Comparison of ENCODE assay signal across 8 cellular contexts in genomic region chr16:84117482-84117843, GRCh38. TPM values are rescaled to one million over a fixed set of nuclear protein-coding genes. Genes with fewer than 3 reads are reported as not detected.
DNase-seq lines count a peak whose midpoint lies in the region; ATAC-seq, FAIRE-seq and TF ChIP-seq lines count a peak whose summit lies in the region.

No MANE protein-coding gene starts in this region.

- intact Hi-C loops in ascending aorta (cut with DNase I) = loop anchor here (2.0 to 10.0 kb wide), 3 partner anchors 69 to 387 kb away; partner anchors contain the start of genes MEAK7, OSGIN1 and TAF1C

- H3K27ac ChIP-seq in BLaER1 (peak overlapping the region; percentile 95), OCI-LY1 (ENCODE audit: low read depth, low read length, poor library complexity, severe bottlenecking) (peak overlapping the region; percentile 86), ascending aorta (peak overlapping the region; percentile 86 to 93), iPS-18a (ENCODE audit: low read length) (no peak overlapping the region), small intestine (ENCODE audit: low read depth in 1 of 2, low read length in 1 of 2) (peak overlapping the region in 1 of 2 donors; percentile 94)

- H3K4me2 ChIP-seq in BLaER1 (peak overlapping the region; percentile 87), OCI-LY1 (ENCODE audit: low read length) (peak overlapping the region; percentile 68)

- WGBS in small intestine, 3 donors = 6 to 9% (median 7%) methylated on average over 13 of the region's 13 CpGs

- ATAC-seq in GM21717 (IDR thresholded peaks at IDR 0.05; ENCODE audit: unreplicated experiment) = peak; percentile 16
- ATAC-seq in HG03521 (IDR thresholded peaks at IDR 0.05; ENCODE audit: unreplicated experiment) = no peak

- no peak for TF ChIP-seq CTCF in OCI-LY1 (IDR thresholded peaks at IDR 0.05; ENCODE audit: low read length)
- no peak for TF ChIP-seq CTCF in ascending aorta (IDR thresholded peaks at IDR 0.05)

- H3K9ac ChIP-seq in BLaER1 = peak overlapping the region; percentile 96
- peak overlapping the region; percentile 84 for H3K9ac ChIP-seq in OCI-LY1 (ENCODE audit: low read length)
- H3K9ac ChIP-seq in iPS-18a (ENCODE audit: low read length) = peak overlapping the region; percentile 95

- peaks cover 38% of the 10 kb centered on the region for H4K20me1 ChIP-seq in BLaER1
- no peaks in the 10 kb centered on the region for H4K20me1 ChIP-seq in OCI-LY1 (ENCODE audit: insufficient read depth, low read length)

- H3K27me3 ChIP-seq in BLaER1 (no peaks in the 10 kb centered on the region), OCI-LY1 (ENCODE audit: insufficient read depth, low read length) (no peaks in the 10 kb centered on the region), ascending aorta (no peaks in the 10 kb centered on the region), iPS-18a (ENCODE audit: control insufficient read depth, insufficient read depth, low read length) (no peaks in the 10 kb centered on the region), small intestine (ENCODE audit: control insufficient read depth in 2 of 2, insufficient read depth in 2 of 2, low read length in 2 of 2) (no peaks in the 10 kb centered on the region)

- H3K4me3 ChIP-seq in BLaER1 (peak overlapping the region; percentile 91), OCI-LY1 (ENCODE audit: low read depth, low read length, poor library complexity, severe bottlenecking) (peak overlapping the region; percentile 72), ascending aorta (peak overlapping the region; percentile 84 to 90), iPS-18a (ENCODE audit: low read length) (peak overlapping the region; percentile 97), small intestine (ENCODE audit: low read depth in 1 of 2, low read length in 2 of 2) (peak overlapping the region; percentile 86 to 99)

- H3F3A ChIP-seq in OCI-LY1 (ENCODE audit: insufficient read depth, low read length) = no peaks in the 10 kb centered on the region

- no peak for FAIRE-seq in small intestine (lab: Jason Lieb, UNC)

- H3K79me2 ChIP-seq in OCI-LY1 (ENCODE audit: insufficient read depth, low read length) = peaks cover 34% of the 10 kb centered on the region

- no peak overlapping the region for H2AFZ ChIP-seq in OCI-LY1 (ENCODE audit: low read length)

- H3K4me1 ChIP-seq in BLaER1 (peaks cover 27% of the 10 kb centered on the region), OCI-LY1 (ENCODE audit: insufficient read depth, low read length, severe bottlenecking) (peaks cover 24% of the 10 kb centered on the region), ascending aorta (peaks cover 0 to 13% of the 10 kb centered on the region in 2 donors), iPS-18a (ENCODE audit: control insufficient read depth, low read depth, low read length) (peaks cover 4% of the 10 kb centered on the region), small intestine (ENCODE audit: control insufficient read depth in 2 of 2, insufficient read depth in 1 of 2, low read depth in 1 of 2, low read length in 1 of 2) (peaks cover 4 to 9% of the 10 kb centered on the region in 2 donors)

- no peaks in the 10 kb centered on the region for H3K9me3 ChIP-seq in BLaER1
- H3K9me3 ChIP-seq in OCI-LY1 (ENCODE audit: low read length) = no peaks in the 10 kb centered on the region
- H3K9me3 ChIP-seq in ascending aorta = no peaks in the 10 kb centered on the region
- H3K9me3 ChIP-seq in iPS-18a (ENCODE audit: control insufficient read depth, low read depth, low read length) = no peaks in the 10 kb centered on the region
- H3K9me3 ChIP-seq in small intestine (ENCODE audit: control insufficient read depth, low read depth) = no peaks in the 10 kb centered on the region

- DNase-seq in ascending aorta (ENCODE audit: low spot score in 2 of 2) (no peak), small intestine (peak; percentile 45), NCI-H1694 treated with DMSO at 0.1 percent for 48 hours (lab: John Stamatoyannopoulos, UW) (no peak)

- H3K9me2 ChIP-seq in OCI-LY1 (ENCODE audit: low read depth, low read length) = no peaks in the 10 kb centered on the region

- H3K36me3 ChIP-seq in BLaER1 = peaks cover 18% of the 10 kb centered on the region
- peaks cover 4% of the 10 kb centered on the region; the same call in 1 of the 2 replicates for H3K36me3 ChIP-seq in OCI-LY1 (ENCODE audit: insufficient read depth, low read length)
- no peaks in the 10 kb centered on the region for H3K36me3 ChIP-seq in ascending aorta
- H3K36me3 ChIP-seq in iPS-18a (ENCODE audit: control insufficient read depth, low read depth, low read length) = no peaks in the 10 kb centered on the region
- no peaks in the 10 kb centered on the region for H3K36me3 ChIP-seq in small intestine (ENCODE audit: control insufficient read depth in 2 of 2, insufficient read depth in 2 of 2, low read length in 2 of 2)

RNA-seq across cellular contexts. Expression of gene MBTPS1, which starts 0.7 kb away (rescaled TPM):
- 95.6 TPM for total RNA-seq in ascending aorta
- 10 to 100 TPM; 24.0 to 40.9 (median 30.4) TPM for polyA plus RNA-seq in small intestine

RNA-seq across cellular contexts. Expression of gene HSDL1, which starts 27.5 kb away (rescaled TPM):
- 12.0 TPM for total RNA-seq in ascending aorta
- 10 to 100 TPM in 1 of 3 donors, 1 to 10 TPM in 2; 7.1 to 11.3 (median 9.4) TPM for polyA plus RNA-seq in small intestine

RNA-seq across cellular contexts. Expression of gene DNAAF1, which starts 27.6 kb away (rescaled TPM):
- not detected for total RNA-seq in ascending aorta
- polyA plus RNA-seq in small intestine = 1 to 10 TPM in 1 of 3 donors, under 1 TPM in 1, not detected in 1; 0.72 to 2.0 TPM
